ENCODE assay signal across 17 cellular contexts in genomic region chr1:29126198-29126597, GRCh38. TPM values are rescaled to one million over a fixed set of nuclear protein-coding genes. Genes with fewer than 3 reads are reported as not detected.
DNase-seq lines count a peak whose midpoint lies in the region; ATAC-seq, FAIRE-seq and TF ChIP-seq lines count a peak whose summit lies in the region.
"Had no signal": no experiment of that assay in that cellular context is flagged by ENCODE, and none has a peak within 500 bp of the region (broad histone marks: within the 10 kb centered on the region; RNA-seq: fewer than 3 reads in every experiment).

No MANE protein-coding gene starts in this region.

- H3K36me3 ChIP-seq in GM23338 (ENCODE audit: insufficient read depth) (no peaks in the 10 kb centered on the region), astrocyte (ENCODE audit: insufficient read depth, low read length) (no peaks in the 10 kb centered on the region)
- H3K36me3 ChIP-seq: spleen had no signal

- H3K9me3 ChIP-seq in astrocyte (ENCODE audit: insufficient read depth, low read depth, low read length), result no peaks in the 10 kb centered on the region
- H3K9me3 ChIP-seq: SK-N-SH, spleen had no signal

- no peaks in the 10 kb centered on the region for H3K36me3 Mint-ChIP-seq in activated CD4-positive, alpha-beta T cell treated with anti-CD3 and anti-CD28 coated beads for 36 hours (ENCODE audit: low read depth)
- H3K36me3 Mint-ChIP-seq in GM23338 (ENCODE audit: low read depth) (no peaks in the 10 kb centered on the region), astrocyte (ENCODE audit: low read depth, unreplicated experiment) (no peaks in the 10 kb centered on the region), nephron progenitor cell (ENCODE audit: low read depth) (no peaks in the 10 kb centered on the region)

- FAIRE-seq in astrocyte (lab: Jason Lieb, UNC), result no peak

- H4K20me1 ChIP-seq in GM23338 (replicated peaks; ENCODE audit: insufficient read depth) (no peaks in the 10 kb centered on the region), astrocyte (ENCODE audit: insufficient read depth, low read length) (no peaks in the 10 kb centered on the region)

- no peak for ATAC-seq in activated CD4-positive, alpha-beta T cell treated with anti-CD3 and anti-CD28 coated beads for 36 hours
- ATAC-seq in GM23338 (no peak), GM21786 (IDR thresholded peaks at IDR 0.05; ENCODE audit: unreplicated experiment) (no peak), HG02588 (IDR thresholded peaks at IDR 0.05; ENCODE audit: unreplicated experiment) (no peak)
- ATAC-seq: left cardiac atrium had no signal

- H3K4me2 ChIP-seq in GM23338 (no peak overlapping the region), astrocyte (ENCODE audit: low read length) (no peak overlapping the region)
- H3K4me2 ChIP-seq: PC-9, SK-N-SH had no signal

- H3K79me2 ChIP-seq in GM23338 (replicated peaks; ENCODE audit: insufficient read depth), result no peaks in the 10 kb centered on the region
- no peaks in the 10 kb centered on the region for H3K79me2 ChIP-seq in astrocyte (ENCODE audit: insufficient read depth, low read length)

- peaks cover 2% of the 10 kb centered on the region for H3K4me1 Mint-ChIP-seq in activated CD4-positive, alpha-beta T cell treated with anti-CD3 and anti-CD28 coated beads for 36 hours
- H3K4me1 Mint-ChIP-seq in GM23338 (peaks cover 10% of the 10 kb centered on the region), astrocyte (ENCODE audit: low read depth, unreplicated experiment) (no peaks in the 10 kb centered on the region), nephron progenitor cell (peaks cover 22% of the 10 kb centered on the region)

- CTCF ChIA-PET in activated CD4-positive, alpha-beta T cell treated with anti-CD3 and anti-CD28 coated beads for 36 hours (lab: Charles Lee), result interaction anchor here (0.5 to 0.6 kb wide), 2 partner anchors 8 to 246 kb away, joined by 4 to 6 read pairs; no protein-coding TSS in a partner anchor
- CTCF ChIA-PET in GM10248 (lab: Yijun Ruan, JAX), result no interaction called here

- H3K9ac ChIP-seq in astrocyte (ENCODE audit: low read length), result no peak overlapping the region
- H3K9ac ChIP-seq: SK-N-SH had no signal

- no peaks in the 10 kb centered on the region for H3K9me3 Mint-ChIP-seq in activated CD4-positive, alpha-beta T cell treated with anti-CD3 and anti-CD28 coated beads for 36 hours (ENCODE audit: low read depth)
- H3K9me3 Mint-ChIP-seq in GM23338, result no peaks in the 10 kb centered on the region
- no peaks in the 10 kb centered on the region for H3K9me3 Mint-ChIP-seq in astrocyte (ENCODE audit: unreplicated experiment)
- no peaks in the 10 kb centered on the region for H3K9me3 Mint-ChIP-seq in nephron progenitor cell

- H3K4me1 ChIP-seq in GM23338 (ENCODE audit: insufficient read depth) (peaks cover 4% of the 10 kb centered on the region; the same call in 1 of the 2 replicates), astrocyte (ENCODE audit: insufficient read depth, low read length) (peaks cover 22% of the 10 kb centered on the region)

- POLR2A ChIA-PET in activated CD4-positive, alpha-beta T cell treated with anti-CD3 and anti-CD28 coated beads for 36 hours (lab: Charles Lee), result no interaction called here
- POLR2A ChIA-PET in GM10248 (lab: Yijun Ruan, JAX), result no interaction called here

- H2AFZ ChIP-seq in GM23338, result no peak overlapping the region
- no peak overlapping the region for H2AFZ ChIP-seq in astrocyte (ENCODE audit: low read depth, low read length)
- H2AFZ ChIP-seq: PC-9 had no signal

- H3K27me3 Mint-ChIP-seq in activated CD4-positive, alpha-beta T cell treated with anti-CD3 and anti-CD28 coated beads for 36 hours, result peaks cover 12% of the 10 kb centered on the region
- H3K27me3 Mint-ChIP-seq in GM23338 (ENCODE audit: insufficient read depth, low read depth, poor library complexity) (peaks cover 26% of the 10 kb centered on the region), astrocyte (ENCODE audit: low read depth, unreplicated experiment) (no peaks in the 10 kb centered on the region), nephron progenitor cell (ENCODE audit: low read depth, poor library complexity) (peaks cover 38% of the 10 kb centered on the region)

- H3K9me2 ChIP-seq in GM23338 (ENCODE audit: insufficient read depth), result no peaks in the 10 kb centered on the region
- H3K9me2 ChIP-seq: SK-N-SH had no signal

- peak overlapping the region; percentile 6 for H3K27ac Mint-ChIP-seq in activated CD4-positive, alpha-beta T cell treated with anti-CD3 and anti-CD28 coated beads for 36 hours
- H3K27ac Mint-ChIP-seq in GM23338 (no peak overlapping the region), astrocyte (ENCODE audit: unreplicated experiment) (peak overlapping the region; percentile 18), nephron progenitor cell (no peak overlapping the region)

- H3F3A ChIP-seq in GM23338 (replicated peaks; ENCODE audit: low read depth), result peaks cover 12% of the 10 kb centered on the region; the same call in 1 of the 2 replicates

- H3K4me3 ChIP-seq in GM23338, result no peak overlapping the region
- H3K4me3 ChIP-seq in astrocyte (ENCODE audit: insufficient read depth, low read depth, low read length), result no peak overlapping the region
- H3K4me3 ChIP-seq: PC-9, spleen had no signal

- no peak overlapping the region for H3K27ac ChIP-seq in GM23338 (ENCODE audit: low read depth)
- H3K27ac ChIP-seq in astrocyte (ENCODE audit: low read depth, low read length), result no peak overlapping the region
- H3K27ac ChIP-seq: C4-2B, PC-9 had no signal

- intact Hi-C loops in activated CD4-positive, alpha-beta T cell treated with anti-CD3 and anti-CD28 coated beads for 36 hours (cut with DNase I, micrococcal nuclease), result no loop called here

- no peak overlapping the region for H3K4me3 Mint-ChIP-seq in activated CD4-positive, alpha-beta T cell treated with anti-CD3 and anti-CD28 coated beads for 36 hours
- peak overlapping the region; percentile 60; the same call in 1 of the 3 replicates for H3K4me3 Mint-ChIP-seq in GM23338
- peak overlapping the region; percentile 60 for H3K4me3 Mint-ChIP-seq in astrocyte (ENCODE audit: unreplicated experiment)
- peak overlapping the region; percentile 76 for H3K4me3 Mint-ChIP-seq in nephron progenitor cell

- DNase-seq in activated CD4-positive, alpha-beta T cell treated with anti-CD3 and anti-CD28 coated beads for 36 hours, result no peak
- DNase-seq in activated CD4-positive, alpha-beta T cell treated with anti-CD3 and anti-CD28 coated beads, Interleukin-2, amount 50 U/mL, for 4 hours, result no peak
- DNase-seq in GM23338 (ENCODE audit: low spot score) (no peak), astrocyte (ENCODE audit: low read depth) (no peak), nephron progenitor cell (no peak), GM10248 (ENCODE audit: extremely low spot score) (no peak)
- DNase-seq: hypothalamus; left cardiac atrium; NCI-H2029; NCI-H510A treated with DMSO at 0.1 percent for 48 hours; PC-9; SK-N-SH; stimulated activated naive CD4-positive, alpha-beta T cell had no signal

- H3K27me3 ChIP-seq in GM23338 (ENCODE audit: insufficient read depth) (peaks cover 26% of the 10 kb centered on the region), astrocyte (ENCODE audit: insufficient read depth, low read length) (peaks cover 4% of the 10 kb centered on the region)

- TF ChIP-seq CTCF in GM23338 (conservative IDR thresholded peaks at IDR 0.05; ENCODE audit: low read depth in 2 of 2), result no peak
- TF ChIP-seq CTCF in astrocyte (IDR thresholded peaks at IDR 0.05; ENCODE audit: insufficient read depth, low read depth, low read length), result no peak
- TF ChIP-seq CTCF in nephron progenitor cell (IDR thresholded peaks at IDR 0.05), result no peak
- no peak for TF ChIP-seq CTCF in GM10248 (IDR thresholded peaks at IDR 0.05; ENCODE audit: control extremely low read depth, extremely low read depth, low read depth, missing control alignments)

TF ChIP-seq in GM23338, 12 proteins besides CTCF, POLR2A, EP300 and RAD21 (continues in another document):
- no peak for TF ChIP-seq ZNF114 (CRISPR knock-in tag; IDR thresholded peaks at IDR 0.05)
- TF ChIP-seq ETS1 (IDR thresholded peaks at IDR 0.05), result no peak
- TF ChIP-seq JUNB (IDR thresholded peaks at IDR 0.05; ENCODE audit: unreplicated experiment), result no peak

RNA-seq across cellular contexts. Expression of gene TMEM200B, which starts 2.5 kb away (rescaled TPM):
- total RNA-seq in activated CD4-positive, alpha-beta T cell treated with anti-CD3 and anti-CD28 coated beads for 36 hours, result 1 to 10 TPM; 1.1 TPM
- total RNA-seq in GM23338 (2014; rRNA removed; shearing (Covaris generic)), result 8.7 TPM in 2 replicates
- 4.9 and 5.3 TPM in 2 replicates for polyA plus RNA-seq in GM23338 (2016; fragmentation: Nextera tagmentation; extraction: Ambion mirVana)
- total RNA-seq in astrocyte, result 3.6 and 4.7 TPM in 2 replicates

RNA-seq across cellular contexts. Expression of gene SRSF4, which starts 55.5 kb away (rescaled TPM):
- total RNA-seq in activated CD4-positive, alpha-beta T cell treated with anti-CD3 and anti-CD28 coated beads for 36 hours, result 100 to 1,000 TPM; 129 to 147 TPM
- 54.4 and 58.4 TPM in 2 replicates for total RNA-seq in GM23338 (2014; rRNA removed; shearing (Covaris generic))
- 98.3 and 98.8 TPM in 2 replicates for polyA plus RNA-seq in GM23338 (2016; fragmentation: Nextera tagmentation; extraction: Ambion mirVana)
- 48.2 and 52.6 TPM in 2 replicates for total RNA-seq in astrocyte

Comparison
In these comparisons a context has a peak if more than half of its experiments do, and no peak if none do; other contexts are left out.
1. H3K27ac Mint-ChIP-seq: peak in activated CD4-positive, alpha-beta T cell treated with anti-CD3 and anti-CD28 coated beads for 36 hours (single experiment) and astrocyte (single experiment); none in GM23338 (single experiment) and nephron progenitor cell (single experiment).